Comparison of ENCODE assay signal across 27 cellular contexts in genomic region chr2:12495247-12495868, GRCh38.
DNase-seq lines count a peak whose midpoint lies in the region; ATAC-seq lines count a peak whose summit lies in the region.
"Had no signal": no experiment of that assay in that cellular context is flagged by ENCODE, and none has a peak within 500 bp of the region (broad histone marks: within the 10 kb centered on the region; RNA-seq: fewer than 3 reads in every experiment).

No MANE protein-coding gene starts in this region.

- peaks cover 2% of the 10 kb centered on the region for H3K36me3 Mint-ChIP-seq in activated CD4-positive, alpha-beta T cell treated with anti-CD3 and anti-CD28 coated beads for 36 hours (ENCODE audit: low read depth)
- peaks cover 5% of the 10 kb centered on the region for H3K36me3 Mint-ChIP-seq in CD4-positive, CD25-positive, alpha-beta regulatory T cell
- peaks cover 18% of the 10 kb centered on the region for H3K36me3 Mint-ChIP-seq in T-helper 2 cell treated with Interferon-gamma antibody and Interleukin-4, amounts not matched to agents 5 μg/mL and 100 μg/mL, for 36 hours (ENCODE audit: low read depth)
- H3K36me3 Mint-ChIP-seq: memory B cell, neural progenitor cell had no signal

- no peaks in the 10 kb centered on the region for H3K27me3 ChIP-seq in CD4-positive, CD25-positive, alpha-beta regulatory T cell (ENCODE audit: control insufficient read depth, insufficient read depth, low read length)
- H3K27me3 ChIP-seq: esophagus muscularis mucosa, left lung, neural progenitor cell had no signal

- peak; percentile 52 for ATAC-seq in activated CD4-positive, alpha-beta T cell treated with anti-CD3 and anti-CD28 coated beads for 36 hours
- ATAC-seq in CD4-positive, CD25-positive, alpha-beta regulatory T cell (ENCODE audit: low read depth in 2 of 2): peak; percentile 25 to 43
- no peak for ATAC-seq in HG03520 (IDR thresholded peaks at IDR 0.05; ENCODE audit: unreplicated experiment)
- ATAC-seq: left lung, Panc1 had no signal

- H3K36me3 ChIP-seq in CD4-positive, CD25-positive, alpha-beta regulatory T cell (ENCODE audit: control insufficient read depth, insufficient read depth, low read length): no peaks in the 10 kb centered on the region
- H3K36me3 ChIP-seq: esophagus muscularis mucosa, left lung, neural progenitor cell, thoracic aorta had no signal

- POLR2A ChIA-PET in activated CD4-positive, alpha-beta T cell treated with anti-CD3 and anti-CD28 coated beads for 36 hours (lab: Charles Lee): no interaction called here

- H3K27ac Mint-ChIP-seq in activated CD4-positive, alpha-beta T cell treated with anti-CD3 and anti-CD28 coated beads for 36 hours: peak overlapping the region; percentile 66
- peak overlapping the region; percentile 70 to 90 (median 83) for H3K27ac Mint-ChIP-seq in CD4-positive, CD25-positive, alpha-beta regulatory T cell
- H3K27ac Mint-ChIP-seq in T-helper 2 cell treated with Interferon-gamma antibody and Interleukin-4, amounts not matched to agents 5 μg/mL and 100 μg/mL, for 36 hours: peak overlapping the region; percentile 43
- H3K27ac Mint-ChIP-seq: memory B cell, neural progenitor cell had no signal

- peak overlapping the region; percentile 62 for H3K27ac ChIP-seq in CD4-positive, CD25-positive, alpha-beta regulatory T cell (ENCODE audit: insufficient read depth, low read length, poor library complexity, severe bottlenecking)
- H3K27ac ChIP-seq: esophagus muscularis mucosa, left lung, neural progenitor cell, parathyroid adenoma, skin epidermis, thoracic aorta, VCaP had no signal

- H3K9me3 ChIP-seq in CD4-positive, CD25-positive, alpha-beta regulatory T cell (ENCODE audit: control insufficient read depth in 2 of 2, low read length in 2 of 2): no peaks in the 10 kb centered on the region
- H3K9me3 ChIP-seq: esophagus muscularis mucosa, left lung, thoracic aorta had no signal

- peaks cover 69% of the 10 kb centered on the region for H3K4me1 Mint-ChIP-seq in activated CD4-positive, alpha-beta T cell treated with anti-CD3 and anti-CD28 coated beads for 36 hours
- peaks cover 46 to 77% (median 67%) of the 10 kb centered on the region in 4 donors for H3K4me1 Mint-ChIP-seq in CD4-positive, CD25-positive, alpha-beta regulatory T cell
- peaks cover 63% of the 10 kb centered on the region for H3K4me1 Mint-ChIP-seq in T-helper 2 cell treated with Interferon-gamma antibody and Interleukin-4, amounts not matched to agents 5 μg/mL and 100 μg/mL, for 36 hours (ENCODE audit: low read depth)
- H3K4me1 Mint-ChIP-seq: neural progenitor cell had no signal

- peaks cover 2% of the 10 kb centered on the region for H3K9me3 Mint-ChIP-seq in activated CD4-positive, alpha-beta T cell treated with anti-CD3 and anti-CD28 coated beads for 36 hours (ENCODE audit: low read depth)
- H3K9me3 Mint-ChIP-seq in CD4-positive, CD25-positive, alpha-beta regulatory T cell: peaks cover 0 to 6% (median 2%) of the 10 kb centered on the region in 7 donors
- H3K9me3 Mint-ChIP-seq in T-helper 2 cell treated with Interferon-gamma antibody and Interleukin-4, amounts not matched to agents 5 μg/mL and 100 μg/mL, for 36 hours: peaks cover 17% of the 10 kb centered on the region
- H3K9me3 Mint-ChIP-seq: memory B cell, neural progenitor cell had no signal

- peak overlapping the region; percentile 49 for H3K4me3 ChIP-seq in CD4-positive, CD25-positive, alpha-beta regulatory T cell (ENCODE audit: low read depth, low read length)
- H3K4me3 ChIP-seq: esophagus muscularis mucosa, left lung, neural progenitor cell, skin epidermis, thoracic aorta had no signal

- intact Hi-C loops in activated CD4-positive, alpha-beta T cell treated with anti-CD3 and anti-CD28 coated beads for 36 hours (cut with DNase I, micrococcal nuclease): no loop called here

- no peak overlapping the region for H3K4me3 Mint-ChIP-seq in activated CD4-positive, alpha-beta T cell treated with anti-CD3 and anti-CD28 coated beads for 36 hours
- H3K4me3 Mint-ChIP-seq in CD4-positive, CD25-positive, alpha-beta regulatory T cell: peak overlapping the region in 3 of 4 donors; percentile 28 to 66 (median 46)
- no peak overlapping the region for H3K4me3 Mint-ChIP-seq in T-helper 2 cell treated with Interferon-gamma antibody and Interleukin-4, amounts not matched to agents 5 μg/mL and 100 μg/mL, for 36 hours
- H3K4me3 Mint-ChIP-seq: memory B cell, neural progenitor cell had no signal

- peaks cover 68% of the 10 kb centered on the region for H3K4me1 ChIP-seq in CD4-positive, CD25-positive, alpha-beta regulatory T cell (ENCODE audit: control insufficient read depth, insufficient read depth, low read length, poor library complexity, severe bottlenecking)
- H3K4me1 ChIP-seq: neural progenitor cell had no signal

- CTCF ChIA-PET in activated CD4-positive, alpha-beta T cell treated with anti-CD3 and anti-CD28 coated beads for 36 hours (lab: Charles Lee): interaction anchor here (0.7 kb wide), 1 partner anchor 9 kb away, joined by 3 read pairs; no protein-coding TSS in a partner anchor

- DNase-seq in activated CD4-positive, alpha-beta T cell treated with anti-CD3 and anti-CD28 coated beads for 36 hours: no peak
- no peak for DNase-seq in activated CD4-positive, alpha-beta T cell treated with anti-CD3 and anti-CD28 coated beads, Interleukin-2, amount 50 U/mL, for 48 hours
- DNase-seq in CD4-positive, CD25-positive, alpha-beta regulatory T cell: peak in 1 of 3 donors; percentile 51
- DNase-seq in T-helper 2 cell treated with Interferon-gamma antibody and Interleukin-4, amounts not matched to agents 5 μg/mL and 100 μg/mL, for 36 hours (ENCODE audit: low spot score): no peak
- DNase-seq in left kidney (ENCODE audit: low read depth, low spot score): peak; percentile 26
- no peak for DNase-seq in stimulated activated CD4-positive, alpha-beta T cell treated with anti-CD3 and anti-CD28 coated beads, Interleukin-12 subunit alpha, Interleukin-12 subunit beta, amount 100 ng/mL, for 4 hours
- DNase-seq in ecto neural progenitor cell (ENCODE audit: low spot score): no peak
- DNase-seq: 8988T; C1 segment of cervical spinal cord; dermis blood vessel endothelial cell; foreskin fibroblast; HCEC 1CT; left lung; NCI-H1436; NCI-H226; SHP77; stimulated activated naive CD4-positive, alpha-beta T cell treated with Interleukin-2 at 50 U/mL for 16 hours; T-helper 9 cell had no signal

- no peaks in the 10 kb centered on the region for H3K27me3 Mint-ChIP-seq in activated CD4-positive, alpha-beta T cell treated with anti-CD3 and anti-CD28 coated beads for 36 hours
- H3K27me3 Mint-ChIP-seq in CD4-positive, CD25-positive, alpha-beta regulatory T cell: peaks cover 5% of the 10 kb centered on the region
- H3K27me3 Mint-ChIP-seq in T-helper 2 cell treated with Interferon-gamma antibody and Interleukin-4, amounts not matched to agents 5 μg/mL and 100 μg/mL, for 36 hours (ENCODE audit: low read depth): no peaks in the 10 kb centered on the region
- H3K27me3 Mint-ChIP-seq: memory B cell had no signal

Comparison
In these comparisons a context has a peak if more than half of its experiments do, and no peak if none do; other contexts are left out.
1. H3K4me3 Mint-ChIP-seq: peak in CD4-positive, CD25-positive, alpha-beta regulatory T cell (3 of 4); none in activated CD4-positive, alpha-beta T cell treated with anti-CD3 and anti-CD28 coated beads for 36 hours (single experiment) and T-helper 2 cell treated with Interferon-gamma antibody and Interleukin-4, amounts not matched to agents 5 μg/mL and 100 μg/mL, for 36 hours (single experiment).
2. Peak in every context shown above with its lines, with median percentiles within 50 percentile points of each other: H3K27ac Mint-ChIP-seq.